Comparison of ENCODE assay signal across 8 cellular contexts in the genomic region with DNA sequence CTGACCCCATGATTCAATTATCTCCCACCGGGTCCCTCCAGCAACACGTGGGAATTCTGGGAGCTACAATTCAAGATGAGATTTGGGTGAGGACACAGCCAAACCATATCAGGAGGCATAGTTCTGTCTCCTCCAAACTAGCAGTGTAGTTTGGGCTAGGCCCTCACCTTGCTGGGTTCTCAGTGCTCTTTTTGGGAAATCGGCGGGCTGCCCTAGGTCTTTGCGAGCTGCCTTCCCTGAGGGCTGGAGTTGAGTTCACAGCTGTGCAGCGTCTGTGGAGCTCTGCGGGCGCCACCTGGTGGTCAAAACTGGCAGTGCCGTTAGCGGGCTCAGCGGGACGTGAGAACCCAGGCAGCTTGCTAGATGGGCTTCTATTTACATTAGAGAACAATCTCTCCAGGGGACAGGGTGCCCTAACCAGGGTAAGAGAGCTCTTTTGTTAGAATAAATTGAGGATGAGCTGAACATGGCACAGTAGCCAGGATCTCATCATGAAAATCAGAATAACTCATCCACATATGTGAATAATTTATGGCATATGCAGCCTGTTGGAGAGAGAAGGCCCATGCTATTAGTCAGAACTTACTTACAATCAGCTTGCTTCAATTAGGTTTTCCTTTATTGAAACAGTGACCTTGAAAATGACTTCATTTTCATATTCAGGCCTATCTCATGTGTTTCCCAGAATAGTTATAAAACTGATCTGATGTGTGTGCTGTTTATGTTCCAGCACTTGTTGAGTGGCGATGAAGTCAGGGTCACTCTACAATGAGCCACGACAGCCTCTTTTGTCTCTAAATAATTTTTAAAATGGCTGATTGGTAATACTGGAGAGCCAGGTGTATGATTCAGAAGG. TPM values are rescaled to one million over a fixed set of nuclear protein-coding genes. Genes with fewer than 3 reads are reported as not detected.
DNase-seq lines count a peak whose midpoint lies in the region; ATAC-seq and TF ChIP-seq lines count a peak whose summit lies in the region.

No MANE protein-coding gene starts in this region.

- no peak overlapping the region for H3K9ac ChIP-seq in KMS-11

- peaks cover 63% of the 10 kb centered on the region for H3K27me3 ChIP-seq in GM23338 (ENCODE audit: insufficient read depth)
- H3K27me3 ChIP-seq in KMS-11 (ENCODE audit: insufficient read depth, low read depth) = no peaks in the 10 kb centered on the region
- no peaks in the 10 kb centered on the region for H3K27me3 ChIP-seq in Peyer's patch

- no peaks in the 10 kb centered on the region for H3K36me3 Mint-ChIP-seq in GM23338 (ENCODE audit: low read depth)
- H3K36me3 Mint-ChIP-seq in activated T-cell treated with anti-CD3 and anti-CD28 coated beads, Interleukin-2, amount 50 U/mL, for 72 hours (ENCODE audit: insufficient read depth in 2 of 2) = no peaks in the 10 kb centered on the region

- H3K9me3 Mint-ChIP-seq in GM23338 = no peaks in the 10 kb centered on the region
- no peaks in the 10 kb centered on the region for H3K9me3 Mint-ChIP-seq in activated T-cell treated with anti-CD3 and anti-CD28 coated beads, Interleukin-2, amount 50 U/mL, for 72 hours

- H2AFZ ChIP-seq in GM23338 = no peak overlapping the region
- H2AFZ ChIP-seq in KMS-11 (ENCODE audit: low read depth) = peak overlapping the region; percentile 50; the same call in 1 of the 2 replicates

- H3K4me2 ChIP-seq in GM23338 (no peak overlapping the region), KMS-11 (peak overlapping the region; percentile 34; the same call in 1 of the 2 replicates)

- H3K4me3 Mint-ChIP-seq in GM23338 = peak overlapping the region; percentile 7; the same call in 1 of the 3 replicates
- no peak overlapping the region for H3K4me3 Mint-ChIP-seq in activated T-cell treated with anti-CD3 and anti-CD28 coated beads, Interleukin-2, amount 50 U/mL, for 72 hours

- H3K79me2 ChIP-seq in GM23338 (replicated peaks; ENCODE audit: insufficient read depth) (no peaks in the 10 kb centered on the region), KMS-11 (ENCODE audit: insufficient read depth, low read depth) (no peaks in the 10 kb centered on the region)

- ATAC-seq in GM23338 = peak; percentile 97
- peak; percentile 95 to 96 for ATAC-seq in activated T-cell treated with anti-CD3 and anti-CD28 coated beads, Interleukin-2, amount 50 U/mL, for 72 hours (replicated peaks in 1 of 2)

- H3K9me2 ChIP-seq in GM23338 (ENCODE audit: insufficient read depth) = no peaks in the 10 kb centered on the region

- H4K20me1 ChIP-seq in GM23338 (replicated peaks; ENCODE audit: insufficient read depth) = no peaks in the 10 kb centered on the region; the same call in 1 of the 2 replicates
- H4K20me1 ChIP-seq in KMS-11 (ENCODE audit: insufficient read depth) = no peaks in the 10 kb centered on the region

- no peaks in the 10 kb centered on the region for H3F3A ChIP-seq in GM23338 (replicated peaks; ENCODE audit: low read depth)

- H3K4me1 Mint-ChIP-seq in GM23338 = peaks cover 2% of the 10 kb centered on the region; the same call in 2 of the 3 replicates
- peaks cover 9% of the 10 kb centered on the region for H3K4me1 Mint-ChIP-seq in activated T-cell treated with anti-CD3 and anti-CD28 coated beads, Interleukin-2, amount 50 U/mL, for 72 hours (ENCODE audit: low read depth)

- H3K36me3 ChIP-seq in GM23338 (ENCODE audit: insufficient read depth) (no peaks in the 10 kb centered on the region), KMS-11 (ENCODE audit: insufficient read depth) (no peaks in the 10 kb centered on the region), Peyer's patch (no peaks in the 10 kb centered on the region)

- DNase-seq in G401 (ENCODE audit: low spot score) (peak; percentile 48), GM23338 (ENCODE audit: low spot score) (peak; percentile 93), Peyer's patch (peak; percentile 71 to 95 (median 91)), fibroblast of the aortic adventitia (ENCODE audit: low read depth) (peak; percentile 89), non-pigmented ciliary epithelial cell (ENCODE audit: low read depth) (peak; percentile 27), substantia nigra (lab: John Stamatoyannopoulos, UW) (peak in 48 of 49 donors; percentile 7 to 94 (median 72))
- peak; percentile 86 to 93 for DNase-seq in activated T-cell treated with anti-CD3 and anti-CD28 coated beads, Interleukin-2, amount 50 U/mL, for 72 hours

- TF ChIP-seq POLR2A in Peyer's patch (IDR thresholded peaks at IDR 0.05) = no peak

- TF ChIP-seq CTCF in GM23338 (conservative IDR thresholded peaks at IDR 0.05; ENCODE audit: low read depth in 2 of 2) (peak; percentile 89 to 90), KMS-11 (conservative IDR thresholded peaks at IDR 0.05; ENCODE audit: low read depth, low read length) (peak; percentile 92), Peyer's patch (IDR thresholded peaks at IDR 0.05) (peak; percentile 73 to 95 (median 90)), fibroblast of the aortic adventitia (IDR thresholded peaks at IDR 0.05; ENCODE audit: insufficient read depth, low read length) (peak; percentile 97)

- H3K9me3 ChIP-seq in Peyer's patch = no peaks in the 10 kb centered on the region

- no peak overlapping the region for H3K27ac Mint-ChIP-seq in GM23338
- H3K27ac Mint-ChIP-seq in activated T-cell treated with anti-CD3 and anti-CD28 coated beads, Interleukin-2, amount 50 U/mL, for 72 hours = no peak overlapping the region

- no peak overlapping the region for H3K4me3 ChIP-seq in GM23338
- H3K4me3 ChIP-seq in KMS-11 (IDR thresholded peaks at IDR 0.05; ENCODE audit: insufficient read depth, low read depth, low read length) = no peak overlapping the region
- H3K4me3 ChIP-seq in Peyer's patch = no peak overlapping the region
- H3K4me3 ChIP-seq in fibroblast of the aortic adventitia (ENCODE audit: low read depth, low read length) = no peak overlapping the region

- no peaks in the 10 kb centered on the region for H3K4me1 ChIP-seq in GM23338 (ENCODE audit: insufficient read depth)
- H3K4me1 ChIP-seq in KMS-11 (ENCODE audit: low read depth, poor library complexity, severe bottlenecking) = peaks cover 5% of the 10 kb centered on the region
- H3K4me1 ChIP-seq in Peyer's patch = peaks cover 0 to 2% (median 0%) of the 10 kb centered on the region in 4 donors

- in situ Hi-C loops in G401 (cut with HindIII; ENCODE audit: low sequenced_read_pairs) = no loop called here

- H3K27me3 Mint-ChIP-seq in GM23338 (ENCODE audit: insufficient read depth, low read depth, poor library complexity) = peaks cover 44% of the 10 kb centered on the region
- no peaks in the 10 kb centered on the region for H3K27me3 Mint-ChIP-seq in activated T-cell treated with anti-CD3 and anti-CD28 coated beads, Interleukin-2, amount 50 U/mL, for 72 hours (ENCODE audit: low read depth)

- H3K27ac ChIP-seq in GM23338 (ENCODE audit: low read depth) = no peak overlapping the region
- H3K27ac ChIP-seq in KMS-11 = no peak overlapping the region
- H3K27ac ChIP-seq in Peyer's patch = peak overlapping the region in 1 of 4 donors; percentile 15
- no peak overlapping the region for H3K27ac ChIP-seq in substantia nigra (ENCODE audit: low read depth, low read length, poor library complexity, severe bottlenecking)

TF ChIP-seq in GM23338, 12 proteins besides CTCF, POLR2A, EP300 and RAD21:
- TF ChIP-seq, protein P1, sequence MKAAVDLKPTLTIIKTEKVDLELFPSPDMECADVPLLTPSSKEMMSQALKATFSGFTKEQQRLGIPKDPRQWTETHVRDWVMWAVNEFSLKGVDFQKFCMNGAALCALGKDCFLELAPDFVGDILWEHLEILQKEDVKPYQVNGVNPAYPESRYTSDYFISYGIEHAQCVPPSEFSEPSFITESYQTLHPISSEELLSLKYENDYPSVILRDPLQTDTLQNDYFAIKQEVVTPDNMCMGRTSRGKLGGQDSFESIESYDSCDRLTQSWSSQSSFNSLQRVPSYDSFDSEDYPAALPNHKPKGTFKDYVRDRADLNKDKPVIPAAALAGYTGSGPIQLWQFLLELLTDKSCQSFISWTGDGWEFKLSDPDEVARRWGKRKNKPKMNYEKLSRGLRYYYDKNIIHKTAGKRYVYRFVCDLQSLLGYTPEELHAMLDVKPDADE (IDR thresholded peaks at IDR 0.05) = no peak
- peak; percentile 41; the same call in 1 of the 2 replicates for TF ChIP-seq NANOG (IDR thresholded peaks at IDR 0.05; ENCODE audit: borderline replicate concordance)

RNA-seq across cellular contexts. Expression of a gene that starts 27.4 kb away (rescaled TPM):
- total RNA-seq in G401 (2014; rRNA removed; shearing (Covaris generic)) = 71.8 and 81.9 TPM in 2 replicates
- 327 and 340 TPM in 2 replicates for total RNA-seq in GM23338 (2014; rRNA removed; shearing (Covaris generic))
- 25.4 and 27.3 TPM in 2 replicates for polyA plus RNA-seq in GM23338 (2016; fragmentation: Nextera tagmentation; extraction: Ambion mirVana)
- total RNA-seq in Peyer's patch (100 to 1,000 TPM in 1 of 4 donors, 10 to 100 TPM in 3; 46.2 to 119 (median 83.0) TPM), fibroblast of the aortic adventitia (ENCODE audit: low replicate concordance) (43.1 and 156 TPM in 2 replicates)
- total RNA-seq in activated T-cell treated with anti-CD3 and anti-CD28 coated beads, Interleukin-2, amount 50 U/mL, for 72 hours = 10 to 100 TPM; 15.3 to 22.5 TPM

Comparison
In these comparisons a context has a peak if more than half of its experiments do, and no peak if none do; other contexts are left out.
1. DNase-seq: peak in every context shown above with its lines; median percentile 93 in GM23338; 91 in Peyer's patch; 90 in activated T-cell treated with anti-CD3 and anti-CD28 coated beads, Interleukin-2, amount 50 U/mL, for 72 hours; 89 in fibroblast of the aortic adventitia; 72 in substantia nigra; 48 in G401; 27 in non-pigmented ciliary epithelial cell.